ENCODE assay signal across 31 cellular contexts in the genomic region with DNA sequence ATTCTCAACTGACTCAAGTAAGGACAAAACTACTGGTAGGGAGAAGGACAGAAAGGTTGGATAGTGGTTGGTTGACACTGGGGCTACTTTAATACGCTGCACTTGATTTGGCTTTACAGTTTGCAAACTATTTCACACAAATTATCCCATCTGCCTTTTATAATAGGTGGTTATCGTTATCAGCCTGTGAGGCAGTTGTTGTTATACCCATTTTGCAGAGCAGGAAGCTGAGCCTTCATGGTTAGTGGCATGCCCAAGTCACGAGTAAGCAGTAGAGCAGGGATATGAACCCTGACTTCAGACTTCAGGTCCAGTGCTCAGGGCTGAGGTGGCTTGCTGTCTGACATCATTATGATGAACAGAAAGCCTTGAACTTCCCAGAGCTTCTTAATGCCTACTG. TPM values are rescaled to one million over a fixed set of nuclear protein-coding genes. Genes with fewer than 3 reads are reported as not detected.
DNase-seq lines count a peak whose midpoint lies in the region; ATAC-seq, FAIRE-seq and TF ChIP-seq lines count a peak whose summit lies in the region.
"Had no signal": no experiment of that assay in that cellular context is flagged by ENCODE, and none has a peak within 500 bp of the region (broad histone marks: within the 10 kb centered on the region; RNA-seq: fewer than 3 reads in every experiment).

No MANE protein-coding gene starts in this region.

- no peak overlapping the region for H2AFZ ChIP-seq in H1 (ENCODE audit: low read length)

- H3K79me2 ChIP-seq in H1 (ENCODE audit: control insufficient read depth in 1 of 2, insufficient read depth in 2 of 2, low read length in 2 of 2): peaks cover 3 to 45% of the 10 kb centered on the region in 2 experiments

- no peaks in the 10 kb centered on the region for H3K27me3 Mint-ChIP-seq in neural crest cell (ENCODE audit: low read depth)

- H3K4me1 ChIP-seq in H1 (replicated peaks in 1 of 4; ENCODE audit: control insufficient read depth in 3 of 4, insufficient read depth in 4 of 4, low read length in 3 of 4): peaks cover 44 to 76% (median 57%) of the 10 kb centered on the region in 4 experiments

- POLR2A ChIA-PET in H1 (lab: Charles Lee; ENCODE audit: partially characterized antibody): no interaction called here

- no peaks in the 10 kb centered on the region for H3K9me3 Mint-ChIP-seq in neural crest cell
- H3K9me3 Mint-ChIP-seq: activated CD4-positive, alpha-beta T cell treated with anti-CD3 and anti-CD28 coated beads, Interleukin-2, amount 10 ng/mL, durations not matched to agents 7 days and 5 days; activated naive CD4-positive, alpha-beta T cell treated with anti-CD3 and anti-CD28 coated beads, Interleukin-2, amount 10 ng/mL, durations not matched to agents 7 days and 5 days; activated T-cell treated with anti-CD3 and anti-CD28 coated beads, Interleukin-2, amount 50 U/mL, for 72 hours; dendritic cell treated with granulocyte-macrophage colony-stimulating factor and Interleukin-4, amounts not matched to agents 40 ng/mL and 50 ng/mL, for 4 days; IgD-negative memory B cell; stimulated activated naive B cell treated with anti-CD40 and anti-IgM and Interleukin-4, amounts not matched to agents 10 μg/mL and 1 μg/mL and 100 μg/mL, for 72 hours had no signal

- H3K4me2 ChIP-seq in H1 (ENCODE audit: insufficient read depth in 1 of 2, low read depth in 2 of 2, low read length in 2 of 2): peak overlapping the region in 1 of 2 experiments; percentile 57; a peak in 2 of 4 replicates

- TF ChIP-seq POLR2A in H1 (IDR thresholded peaks at IDR 0.05; ENCODE audit: control extremely low read depth in 1 of 2, low read depth in 2 of 2, low read length in 2 of 2): no peak

- H3K79me1 ChIP-seq in H1 (ENCODE audit: low read depth, low read length): peaks cover 15% of the 10 kb centered on the region

- H2BK120ac ChIP-seq in H1 (replicated peaks; ENCODE audit: low read depth, low read length): no peak overlapping the region

- H3K36me3 ChIP-seq in H1 (ENCODE audit: control insufficient read depth in 2 of 4, insufficient read depth in 4 of 4, low read length in 3 of 4): no peaks in the 10 kb centered on the region

- WGBS in H1 (ENCODE audit: extremely low coverage in 1 of 2, insufficient coverage in 1 of 2, insufficient read length in 1 of 2, insufficient replicate concordance in 2 of 2, low coverage in 1 of 2, low lambda C conversion rate in 2 of 2, missing lambda C conversion rate in 1 of 2), 2 experiments: 88% methylated on average over 3 of the region's 3 CpGs; no CpG with 5 or more reads in 1 of the 2 experiments

- H4K5ac ChIP-seq in H1 (ENCODE audit: insufficient read length, low read depth, low read length): no peak overlapping the region

- intact Hi-C loops in cardiac septum (cut with DNase I) (loop anchor here (5.0 to 10.0 kb wide), 2 partner anchors 118 to 391 kb away; no protein-coding TSS in a partner anchor), left ventricle myocardium superior (cut with micrococcal nuclease) (loop anchor here (10.0 kb wide), 2 partner anchors 59 to 61 kb away; no protein-coding TSS in a partner anchor)

- CTCF ChIA-PET in H1 (lab: Charles Lee; ENCODE audit: partially characterized antibody): interaction anchor here (0.7 to 1.3 kb wide), 4 partner anchors 22 to 52 kb away, joined by 3 read pairs; no protein-coding TSS in a partner anchor

- H3K4me3 ChIP-seq in H1 (ENCODE audit: extremely low read depth in 1 of 4, insufficient read depth in 2 of 4, low read depth in 3 of 4, low read length in 4 of 4): no peak overlapping the region

- TF ChIP-seq CTCF in H1 (IDR thresholded peaks at IDR 0.05; ENCODE audit: control extremely low read depth in 1 of 3, insufficient read depth in 1 of 3, low read depth in 1 of 3, low read length in 3 of 3): no peak
- TF ChIP-seq CTCF in neural crest cell (conservative IDR thresholded peaks at IDR 0.05): no peak

- ATAC-seq in left ventricle myocardium superior: no peak
- ATAC-seq in HG03439 (IDR thresholded peaks at IDR 0.05; ENCODE audit: unreplicated experiment): no peak
- no peak for ATAC-seq in GM18519 (IDR thresholded peaks at IDR 0.05; ENCODE audit: low FRiP score, unreplicated experiment)
- ATAC-seq: activated CD8-positive, alpha-beta memory T cell treated with anti-CD3 and anti-CD28 coated beads, Interleukin-2, amount 10 ng/mL, durations not matched to agents 7 days and 5 days; activated T-cell treated with anti-CD3 and anti-CD28 coated beads, Interleukin-2, amount 50 U/mL, for 72 hours; left lobe of liver; naive thymus-derived CD4-positive, alpha-beta T cell; stimulated activated naive B cell treated with anti-CD40 and anti-IgM and Interleukin-4, amounts not matched to agents 10 μg/mL and 1 μg/mL and 100 μg/mL, for 72 hours had no signal

- peak overlapping the region; percentile 98 for H2BK12ac ChIP-seq in H1 (ENCODE audit: low read depth, low read length)

- H3K9me3 ChIP-seq in H1 (ENCODE audit: insufficient read depth in 2 of 2, low read depth in 1 of 2, low read length in 1 of 2): no peaks in the 10 kb centered on the region

- H3K56ac ChIP-seq in H1 (replicated peaks; ENCODE audit: insufficient read length, low read depth, low read length): no peak overlapping the region

- H2BK20ac ChIP-seq in H1 (ENCODE audit: low read length): peak overlapping the region; percentile 62; the same call in 1 of the 2 replicates

- H2BK15ac ChIP-seq in H1 (ENCODE audit: low read length): peak overlapping the region; percentile 99

- H3K27me3 ChIP-seq in H1 (replicated peaks in 1 of 4; ENCODE audit: control insufficient read depth in 3 of 4, extremely low read depth in 1 of 4, insufficient read depth in 3 of 4, low read length in 3 of 4): peaks cover 0 to 13% (median 6%) of the 10 kb centered on the region in 4 experiments; a peak in 5 of 7 replicates

- peak; percentile 44 for DNase-seq in cardiac septum (ENCODE audit: low spot score)
- no peak for DNase-seq in left ventricle myocardium superior
- no peak for DNase-seq in H1 (ENCODE audit: low read depth in 1 of 2, low spot score in 2 of 2)
- no peak for DNase-seq in neural crest cell (ENCODE audit: low read depth, low spot score)
- DNase-seq in D341Med (ENCODE audit: low spot score): no peak
- DNase-seq in substantia nigra (lab: John Stamatoyannopoulos, UW): no peak
- DNase-seq: 8988T; activated CD4-positive, alpha-beta T cell treated with anti-CD3 and anti-CD28 coated beads, Interleukin-2, amount 10 ng/mL, durations not matched to agents 7 days and 5 days; activated CD8-positive, alpha-beta memory T cell treated with anti-CD3 and anti-CD28 coated beads, Interleukin-2, amount 10 ng/mL, durations not matched to agents 7 days and 5 days; activated naive CD4-positive, alpha-beta T cell treated with anti-CD3 and anti-CD28 coated beads, Interleukin-2, amount 10 ng/mL, durations not matched to agents 7 days and 5 days; activated T-cell treated with anti-CD3 and anti-CD28 coated beads, Interleukin-2, amount 50 U/mL, for 72 hours; amygdala; CD4-positive, CD25-positive, alpha-beta regulatory T cell; GOT3; MM.1S; naive thymus-derived CD4-positive, alpha-beta T cell; NCI-H1436; NCI-H2107; NCI-H446; OCI-M1; retina; Right ventricle myocardium superior; stimulated activated CD4-positive, alpha-beta T cell treated with anti-CD3 and anti-CD28 coated beads, Interleukin-4, amount 100 ng/mL, for 1 hour; stimulated activated naive B cell treated with anti-CD40 and anti-IgM and Interleukin-4, amounts not matched to agents 10 μg/mL and 1 μg/mL and 100 μg/mL, for 72 hours; T-helper 9 cell had no signal

- no peak for FAIRE-seq in H1 (lab: Jason Lieb, UNC)
- FAIRE-seq: G401.6 had no signal

- no peak overlapping the region for H2BK5ac ChIP-seq in H1 (ENCODE audit: low read depth, low read length)

- H2AK5ac ChIP-seq in H1 (ENCODE audit: low read depth, low read length): peak overlapping the region; percentile 98; the same call in 1 of the 2 replicates

- H4K91ac ChIP-seq in H1 (replicated peaks; ENCODE audit: insufficient read length, low read length): no peak overlapping the region

- H3K23ac ChIP-seq in H1 (ENCODE audit: insufficient read length): no peak overlapping the region

- H4K8ac ChIP-seq in H1 (ENCODE audit: extremely low read depth, insufficient read depth, low read length): no peak overlapping the region

- no peak overlapping the region for H3K14ac ChIP-seq in H1 (ENCODE audit: insufficient read length)

- no peak overlapping the region for H3K4ac ChIP-seq in H1 (replicated peaks; ENCODE audit: insufficient read length, low read depth, low read length)

- peaks cover 17% of the 10 kb centered on the region; the same call in 1 of the 2 replicates for H3K23me2 ChIP-seq in H1 (ENCODE audit: low read depth, low read length)

- TF ChIP-seq EP300 in H1 (IDR thresholded peaks at IDR 0.05; ENCODE audit: borderline replicate concordance in 1 of 2, low read depth in 2 of 2, low read length in 2 of 2): no peak

- H3K27ac ChIP-seq in H1 (ENCODE audit: low read depth, low read length) (no peak overlapping the region), substantia nigra (ENCODE audit: low read depth, low read length, poor library complexity, severe bottlenecking) (no peak overlapping the region)

- H4K20me1 ChIP-seq in H1 (replicated peaks in 1 of 2; ENCODE audit: control insufficient read depth in 1 of 2, insufficient read depth in 2 of 2, low read length in 2 of 2): peaks cover 3 to 11% of the 10 kb centered on the region in 2 experiments

- peaks cover 52% of the 10 kb centered on the region for H3K4me1 Mint-ChIP-seq in neural crest cell

- TF ChIP-seq RAD21 in H1 (IDR thresholded peaks at IDR 0.05 in 1 of 2, conservative IDR thresholded peaks at IDR 0.05 in 1 of 2; ENCODE audit: low read depth in 2 of 2, low read length in 2 of 2): no peak

- H3K4me3 Mint-ChIP-seq in neural crest cell: peak overlapping the region; percentile 24
- H3K4me3 Mint-ChIP-seq: activated CD4-positive, alpha-beta T cell treated with anti-CD3 and anti-CD28 coated beads, Interleukin-2, amount 10 ng/mL, durations not matched to agents 7 days and 5 days; activated CD8-positive, alpha-beta memory T cell treated with anti-CD3 and anti-CD28 coated beads, Interleukin-2, amount 10 ng/mL, durations not matched to agents 7 days and 5 days; activated naive CD4-positive, alpha-beta T cell treated with anti-CD3 and anti-CD28 coated beads, Interleukin-2, amount 10 ng/mL, durations not matched to agents 7 days and 5 days; activated T-cell treated with anti-CD3 and anti-CD28 coated beads, Interleukin-2, amount 50 U/mL, for 72 hours; CD4-positive, CD25-positive, alpha-beta regulatory T cell; dendritic cell treated with granulocyte-macrophage colony-stimulating factor and Interleukin-4, amounts not matched to agents 40 ng/mL and 50 ng/mL, for 4 days; naive thymus-derived CD4-positive, alpha-beta T cell; stimulated activated naive B cell treated with anti-CD40 and anti-IgM and Interleukin-4, amounts not matched to agents 10 μg/mL and 1 μg/mL and 100 μg/mL, for 72 hours had no signal

- H3K36me3 Mint-ChIP-seq in neural crest cell (ENCODE audit: low read depth): no peaks in the 10 kb centered on the region
- H3K36me3 Mint-ChIP-seq: activated CD8-positive, alpha-beta memory T cell treated with anti-CD3 and anti-CD28 coated beads, Interleukin-2, amount 10 ng/mL, durations not matched to agents 7 days and 5 days; activated naive CD4-positive, alpha-beta T cell treated with anti-CD3 and anti-CD28 coated beads, Interleukin-2, amount 10 ng/mL, durations not matched to agents 7 days and 5 days; CD4-positive, CD25-positive, alpha-beta regulatory T cell; naive thymus-derived CD4-positive, alpha-beta T cell; stimulated activated naive B cell treated with anti-CD40 and anti-IgM and Interleukin-4, amounts not matched to agents 10 μg/mL and 1 μg/mL and 100 μg/mL, for 72 hours had no signal

- no peak overlapping the region for H3K18ac ChIP-seq in H1 (ENCODE audit: extremely low read depth, low read length)

- no peak overlapping the region for H3K27ac Mint-ChIP-seq in neural crest cell (ENCODE audit: unreplicated experiment)
- H3K27ac Mint-ChIP-seq: activated CD4-positive, alpha-beta T cell treated with anti-CD3 and anti-CD28 coated beads, Interleukin-2, amount 10 ng/mL, durations not matched to agents 7 days and 5 days; activated CD8-positive, alpha-beta memory T cell treated with anti-CD3 and anti-CD28 coated beads, Interleukin-2, amount 10 ng/mL, durations not matched to agents 7 days and 5 days; activated naive CD4-positive, alpha-beta T cell treated with anti-CD3 and anti-CD28 coated beads, Interleukin-2, amount 10 ng/mL, durations not matched to agents 7 days and 5 days; activated T-cell treated with anti-CD3 and anti-CD28 coated beads, Interleukin-2, amount 50 U/mL, for 72 hours; CD4-positive, CD25-positive, alpha-beta regulatory T cell; IgD-negative memory B cell; naive thymus-derived CD4-positive, alpha-beta T cell; stimulated activated naive B cell treated with anti-CD40 and anti-IgM and Interleukin-4, amounts not matched to agents 10 μg/mL and 1 μg/mL and 100 μg/mL, for 72 hours had no signal

- H3K9ac ChIP-seq in H1 (replicated peaks in 1 of 4; ENCODE audit: extremely low read depth in 1 of 4, low read depth in 3 of 4, low read length in 3 of 4): no peak overlapping the region

RNA-seq across cellular contexts. Expression of a gene that starts 5.3 kb away (rescaled TPM):
- 84.3 TPM for total RNA-seq in cardiac septum
- 59.9 TPM for total RNA-seq in left ventricle myocardium superior
- total RNA-seq in H1 (2021; fragmentation: NEBNext Ultra II Directional; extraction: Animal tissue kit (Norgen Biotek cat#: 25700)): 17.8 and 22.0 TPM in 2 replicates
- polyA plus RNA-seq in H1 (2011; rRNA removed): 9.0 and 9.3 TPM in 2 replicates
- 12.2 TPM for polyA plus RNA-seq in H1 (2011; cell fraction: cytosol; rRNA removed)
- polyA plus RNA-seq in H1 (2011; cell fraction: nucleus; rRNA removed): 73.5 TPM
- 12.2 to 20.1 TPM (median 18.8 TPM) in 4 replicates for polyA plus RNA-seq in H1 (2012, experiment 1 of 2)
- 6.9 TPM for polyA plus RNA-seq in H1 (2012, experiment 2 of 2)
- polyA plus RNA-seq in H1 (2013, experiment 1 of 2): 11.2 TPM
- 9.2 TPM for polyA plus RNA-seq in H1 (2013, experiment 2 of 2)
- 15.8 and 16.2 TPM in 2 replicates for polyA minus RNA-seq in H1 (2011; rRNA and poly(A)+ RNA removed)
- 11.4 TPM for polyA minus RNA-seq in H1 (2011; cell fraction: cytosol; rRNA and poly(A)+ RNA removed)
- 38.2 TPM for polyA minus RNA-seq in H1 (2011; cell fraction: nucleus; rRNA and poly(A)+ RNA removed)
- 46.7 and 52.6 TPM in 2 replicates for total RNA-seq in neural crest cell
- polyA plus RNA-seq: IgD-negative memory B cell; naive thymus-derived CD4-positive, alpha-beta T cell had no signal
